In genomic region chr11:69048718-69049489, GRCh38 we compare ENCODE assay signal across 8 cellular contexts. TPM values are rescaled to one million over a fixed set of nuclear protein-coding genes. Genes with fewer than 3 reads are reported as not detected.
DNase-seq lines count a peak whose midpoint lies in the region; ATAC-seq and TF ChIP-seq lines count a peak whose summit lies in the region.

Gene TPCN2 (plus strand): TSS chr11:69048932. CDS start chr11:69048998, 66 bp downstream.

- POLR2A ChIA-PET in PC-3 (lab: Charles Lee; ENCODE audit: unreplicated experiment) = interaction anchor here (0.5 to 0.7 kb wide), 4 partner anchors 63 to 626 kb away, joined by 3 to 12 read pairs (median 5); partner anchors contain the start of gene LTO1

- H3K27ac ChIP-seq in PC-3 (ENCODE audit: low read length) (peak within 1 kb of the TSS; percentile 31), mucosa of rectum (ENCODE audit: low read depth in 2 of 2, low read length in 2 of 2) (peak within 1 kb of the TSS; percentile 80 to 87)

- no peaks in the 10 kb centered on the region for H4K20me1 ChIP-seq in PC-3 (ENCODE audit: low read length)

- intact Hi-C loops in PC-3 (cut with micrococcal nuclease) = loop anchor here (2.0 to 10.0 kb wide), 3 partner anchors 38 to 64 kb away; partner anchors contain the start of gene MRGPRD

- no peaks in the 10 kb centered on the region for H3F3A ChIP-seq in PC-3 (ENCODE audit: low read length, unreplicated experiment)

- H3K36me3 ChIP-seq in PC-3 (ENCODE audit: low read depth, low read length) (no peaks in the 10 kb centered on the region), mucosa of rectum (ENCODE audit: control insufficient read depth in 2 of 2, insufficient read depth in 2 of 2, low read length in 2 of 2) (no peaks in the 10 kb centered on the region)

- H3K9me3 ChIP-seq in PC-3 (ENCODE audit: low read length) (no peaks in the 10 kb centered on the region), mucosa of rectum (ENCODE audit: control insufficient read depth in 2 of 2, low read length in 2 of 2) (no peaks in the 10 kb centered on the region)

- TF ChIP-seq POLR2A in erythroblast (IDR thresholded peaks at IDR 0.05; ENCODE audit: low read length) = peak; percentile 63

- DNase-seq in DMS153 (lab: John Stamatoyannopoulos, UW) = peak; percentile 85
- DNase-seq in Jurkat, Clone E6-1 (ENCODE audit: low read depth, low spot score) = peak; percentile 93
- peak; percentile 99 for DNase-seq in PC-3
- peak; percentile 89 for DNase-seq in activated T-cell treated with anti-CD3 and anti-CD28 coated beads for 48 hours (ENCODE audit: low read depth)
- peak; percentile 95 to 97 for DNase-seq in erythroblast (lab: John Stamatoyannopoulos, UW)
- peak; percentile 67 to 78 for DNase-seq in stimulated activated CD8-positive, alpha-beta memory T cell treated with anti-CD3 and anti-CD28 coated beads, Interleukin-4, amount 100 ng/mL, for 4 hours (ENCODE audit: low read depth in 2 of 2, low spot score in 1 of 2)

- H3K27me3 ChIP-seq in PC-3 (ENCODE audit: low read length) (no peaks in the 10 kb centered on the region), mucosa of rectum (ENCODE audit: control insufficient read depth in 2 of 2, insufficient read depth in 2 of 2, low read length in 2 of 2) (no peaks in the 10 kb centered on the region)

- peak; percentile 80 for ATAC-seq in GM21576 (IDR thresholded peaks at IDR 0.05; ENCODE audit: unreplicated experiment)
- peak; percentile 91 for ATAC-seq in PC-3

- no peak for TF ChIP-seq CTCF in PC-3 (conservative IDR thresholded peaks at IDR 0.05; ENCODE audit: low read depth, low read length)

- H3K79me2 ChIP-seq in PC-3 (ENCODE audit: low read length) = peaks cover 51% of the 10 kb centered on the region

- no TSS peak for BruUV-seq in PC-3 (replicated peaks; lab: Mats Ljungman, UMichigan)

- H3K4me3 ChIP-seq in Jurkat, Clone E6-1 (ENCODE audit: low read length) = peak within 1 kb of the TSS; percentile 75
- peak within 1 kb of the TSS; percentile 93 for H3K4me3 ChIP-seq in PC-3 (ENCODE audit: low read length)
- H3K4me3 ChIP-seq in mucosa of rectum (ENCODE audit: low read length in 2 of 2) = peak within 1 kb of the TSS; percentile 83 to 88

- H3K4me1 ChIP-seq in PC-3 (ENCODE audit: insufficient read depth, low read length) (peaks cover 23% of the 10 kb centered on the region), mucosa of rectum (ENCODE audit: control insufficient read depth in 2 of 2, insufficient read depth in 2 of 2, low read length in 2 of 2) (peaks cover 11 to 23% of the 10 kb centered on the region in 2 donors)

- H3K4me2 ChIP-seq in PC-3 (ENCODE audit: low read length) = peak within 1 kb of the TSS; percentile 94

- CTCF ChIA-PET in PC-3 (lab: Charles Lee) = interaction anchor here (0.5 to 1.0 kb wide), 3 partner anchors 40 to 571 kb away, joined by 3 to 6 read pairs (median 3); no protein-coding TSS in a partner anchor

- H3K9ac ChIP-seq in PC-3 (ENCODE audit: low read length) (peak within 1 kb of the TSS; percentile 98), mucosa of rectum (ENCODE audit: low read depth in 1 of 2, low read length in 2 of 2) (peak within 1 kb of the TSS; percentile 90 to 96)

- H3K9me2 ChIP-seq in PC-3 (replicated peaks; ENCODE audit: low read length) = no peaks in the 10 kb centered on the region

- peak within 1 kb of the TSS; percentile 85 for H2AFZ ChIP-seq in PC-3 (ENCODE audit: low read length)

RNA-seq across cellular contexts. Expression of gene TPCN2, which starts in this region (rescaled TPM):
- 20.0 TPM for polyA plus RNA-seq in Jurkat, Clone E6-1 (2012; ENCODE audit: insufficient read depth, insufficient read length)
- 13.0 and 14.5 TPM in 2 replicates for total RNA-seq in PC-3 (2014; rRNA removed)

Comparison
In these comparisons a context has a peak if more than half of its experiments do, and no peak if none do; other contexts are left out.
1. Peak in every context shown above with its lines: DNase-seq, ATAC-seq, H3K4me3 ChIP-seq and H3K27ac ChIP-seq.